1 cellular context compared by ENCODE assay signal in genomic region chr14:100290607-100291304, GRCh38.
A peak's percentile ranks its signal among the peaks of the same experiment; 100 is the strongest.
TF ChIP-seq lines count a peak whose summit lies in the region.

No MANE protein-coding gene starts in this region.

TF ChIP-seq in HepG2, 621 proteins besides CTCF, POLR2A, EP300 and RAD21 (continues in another document):
- TF ChIP-seq HOXA5 (CRISPR knock-in tag; IDR thresholded peaks at IDR 0.05): 0 out of 2 replicates have a peak, but pooled peaks have one; percentile 30
- TF ChIP-seq CCDC6 (CRISPR knock-in tag; IDR thresholded peaks at IDR 0.05): peak; percentile 90; the same call in 1 of the 2 replicates
- 0 out of 2 replicates have a peak, but pooled peaks have one; percentile 25 for TF ChIP-seq ZNF143 (CRISPR knock-in tag; IDR thresholded peaks at IDR 0.05)
- TF ChIP-seq TAF15 (IDR thresholded peaks at IDR 0.05; ENCODE audit: low read depth, low read length, poor library complexity, severe bottlenecking): no peak
- TF ChIP-seq DNMT1 (CRISPR knock-in tag; IDR thresholded peaks at IDR 0.05): no peak
- no peak for TF ChIP-seq TIGD3 (CRISPR knock-in tag; IDR thresholded peaks at IDR 0.05; ENCODE audit: borderline replicate concordance)
- TF ChIP-seq ZNF570 (CRISPR knock-in tag; IDR thresholded peaks at IDR 0.05; ENCODE audit: borderline replicate concordance): no peak
- no peak for TF ChIP-seq RBM39 (IDR thresholded peaks at IDR 0.05; ENCODE audit: low read depth, low read length, poor library complexity, severe bottlenecking)
- peak; percentile 42; the same call in 1 of the 2 replicates for TF ChIP-seq ATF2 (CRISPR knock-in tag; IDR thresholded peaks at IDR 0.05)
- TF ChIP-seq SP5 (CRISPR knock-in tag; IDR thresholded peaks at IDR 0.05; ENCODE audit: borderline replicate concordance, low read depth): 0 out of 2 replicates have a peak, but pooled peaks have one; percentile 40
- no peak for TF ChIP-seq U2AF1 (optimal IDR thresholded peaks at IDR 0.05; ENCODE audit: low read depth, low read length)
- TF ChIP-seq BORCS8-MEF2B (CRISPR knock-in tag; IDR thresholded peaks at IDR 0.05): 0 out of 2 replicates have a peak, but pooled peaks have one; percentile 50
- TF ChIP-seq ZMYM4 (CRISPR knock-in tag; IDR thresholded peaks at IDR 0.05): peak; percentile 60; the same call in 1 of the 2 replicates
- no peak for TF ChIP-seq TERF1 (CRISPR knock-in tag; IDR thresholded peaks at IDR 0.05)
- no peak for TF ChIP-seq ZNF496 (CRISPR knock-in tag; IDR thresholded peaks at IDR 0.05; ENCODE audit: insufficient replicate concordance)
- peak; percentile 71; the same call in 1 of the 2 replicates for TF ChIP-seq ZNF564 (CRISPR knock-in tag; IDR thresholded peaks at IDR 0.05)
- no peak for TF ChIP-seq SOX6 (IDR thresholded peaks at IDR 0.05)
- peak; percentile 80 for TF ChIP-seq SOX6 (CRISPR knock-in tag; IDR thresholded peaks at IDR 0.05)
- TF ChIP-seq IKZF5 (CRISPR knock-in tag; IDR thresholded peaks at IDR 0.05): peak; percentile 36; the same call in 1 of the 2 replicates
- TF ChIP-seq ZNF644 (CRISPR knock-in tag; IDR thresholded peaks at IDR 0.05; ENCODE audit: low read depth): peak; percentile 92
- no peak for TF ChIP-seq STAT6 (CRISPR knock-in tag; IDR thresholded peaks at IDR 0.05; ENCODE audit: borderline replicate concordance)
- no peak for TF ChIP-seq CENPT (CRISPR knock-in tag; IDR thresholded peaks at IDR 0.05; ENCODE audit: low read depth)
- no peak for TF ChIP-seq TCF7L2 (IDR thresholded peaks at IDR 0.05; ENCODE audit: low read depth, low read length)
- TF ChIP-seq MYC (CRISPR knock-in tag; IDR thresholded peaks at IDR 0.05; ENCODE audit: borderline replicate concordance): peak; percentile 90
- TF ChIP-seq NCOA2 (CRISPR knock-in tag; IDR thresholded peaks at IDR 0.05): peak; percentile 84
- no peak for TF ChIP-seq ZNF670 (CRISPR knock-in tag; IDR thresholded peaks at IDR 0.05; ENCODE audit: borderline replicate concordance)
- TF ChIP-seq ZNF331 (CRISPR knock-in tag; IDR thresholded peaks at IDR 0.05): peak; percentile 82; the same call in 1 of the 2 replicates
- TF ChIP-seq MAFF (IDR thresholded peaks at IDR 0.05; ENCODE audit: low read depth, low read length): no peak
- no peak for TF ChIP-seq ZNF615 (CRISPR knock-in tag; IDR thresholded peaks at IDR 0.05; ENCODE audit: borderline replicate concordance)
- no peak for TF ChIP-seq PHB2 (IDR thresholded peaks at IDR 0.05; ENCODE audit: partially characterized antibody)
- TF ChIP-seq GFI1 (CRISPR knock-in tag; IDR thresholded peaks at IDR 0.05; ENCODE audit: borderline replicate concordance): peak; percentile 54; the same call in 1 of the 2 replicates
- TF ChIP-seq KAT8 (CRISPR knock-in tag; IDR thresholded peaks at IDR 0.05): peak; percentile 60
- TF ChIP-seq HNF1B (CRISPR knock-in tag; IDR thresholded peaks at IDR 0.05): peak; percentile 65; the same call in 1 of the 2 replicates
- TF ChIP-seq NFE2 (CRISPR knock-in tag; IDR thresholded peaks at IDR 0.05): no peak
- TF ChIP-seq ZNF639 (CRISPR knock-in tag; conservative IDR thresholded peaks at IDR 0.05): no peak
- TF ChIP-seq BHLHE40 (IDR thresholded peaks at IDR 0.05; ENCODE audit: low read length): peak; percentile 37; the same call in 1 of the 2 replicates
- TF ChIP-seq RNF2 (conservative IDR thresholded peaks at IDR 0.05; ENCODE audit: low read depth): peak; percentile 51; the same call in 1 of the 2 replicates
- no peak for TF ChIP-seq ZNF432 (CRISPR knock-in tag; IDR thresholded peaks at IDR 0.05; ENCODE audit: borderline replicate concordance)
- no peak for TF ChIP-seq CEBPG (CRISPR knock-in tag; IDR thresholded peaks at IDR 0.05)
- TF ChIP-seq WIZ (CRISPR knock-in tag; IDR thresholded peaks at IDR 0.05): no peak
- TF ChIP-seq CC2D1A (CRISPR knock-in tag; IDR thresholded peaks at IDR 0.05): no peak
- TF ChIP-seq ATF4 (CRISPR knock-in tag; IDR thresholded peaks at IDR 0.05): no peak
- no peak for TF ChIP-seq PRPF4 (IDR thresholded peaks at IDR 0.05; ENCODE audit: low read depth, low read length, poor library complexity, severe bottlenecking)
- no peak for TF ChIP-seq ZNF138 (CRISPR knock-in tag; IDR thresholded peaks at IDR 0.05; ENCODE audit: low read depth)
- no peak for TF ChIP-seq RBFOX2 (IDR thresholded peaks at IDR 0.05; ENCODE audit: low read depth, low read length)
- peak; percentile 58; the same call in 1 of the 2 replicates for TF ChIP-seq ZFX (CRISPR knock-in tag; IDR thresholded peaks at IDR 0.05; ENCODE audit: low read depth)
- no peak for TF ChIP-seq ZNF569 (CRISPR knock-in tag; IDR thresholded peaks at IDR 0.05; ENCODE audit: borderline replicate concordance)
- TF ChIP-seq RARA (CRISPR knock-in tag; IDR thresholded peaks at IDR 0.05): peak; percentile 86
- TF ChIP-seq ZFP41 (CRISPR knock-in tag; IDR thresholded peaks at IDR 0.05; ENCODE audit: borderline replicate concordance): no peak
- TF ChIP-seq KLF16 (CRISPR knock-in tag; IDR thresholded peaks at IDR 0.05): peak in 1 of 2 experiments; percentile 48; a peak in 1 of 4 replicates
- no peak for TF ChIP-seq U2AF2 (IDR thresholded peaks at IDR 0.05; ENCODE audit: low read depth, low read length)
- TF ChIP-seq MLLT10 (CRISPR knock-in tag; IDR thresholded peaks at IDR 0.05): no peak
- no peak for TF ChIP-seq ZNF382 (CRISPR knock-in tag; IDR thresholded peaks at IDR 0.05; ENCODE audit: borderline replicate concordance)
- TF ChIP-seq ZBTB43 (CRISPR knock-in tag; conservative IDR thresholded peaks at IDR 0.05): peak; percentile 66; the same call in 1 of the 2 replicates
- peak; percentile 3; the same call in 1 of the 2 replicates for TF ChIP-seq DZIP1 (CRISPR knock-in tag; IDR thresholded peaks at IDR 0.05)
